In the genomic region with DNA sequence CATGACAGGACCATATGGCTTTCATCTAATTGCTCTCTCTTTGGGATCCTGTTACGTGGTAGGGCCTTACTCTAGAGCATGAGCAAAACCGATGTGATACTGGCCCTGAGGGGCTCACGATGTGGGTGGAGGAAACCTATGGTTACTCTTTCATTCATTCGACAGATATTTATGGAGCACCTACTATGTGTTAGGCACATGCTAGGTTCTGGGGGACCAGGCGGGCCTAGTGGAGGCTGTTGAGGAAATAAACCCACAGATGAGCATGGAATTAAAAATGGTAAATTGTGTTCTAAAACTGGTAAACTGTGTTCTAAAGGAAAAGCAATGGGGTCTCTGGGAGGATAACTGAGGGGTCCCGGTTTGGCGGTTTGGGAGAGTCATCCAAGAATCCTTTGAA, we compare ENCODE assay signal across 1 cellular context.
TF ChIP-seq lines count a peak whose summit lies in the region.

No MANE protein-coding gene starts in this region.

TF ChIP-seq in GM23338, 12 proteins besides CTCF, POLR2A, EP300 and RAD21:
- TF ChIP-seq, protein P1, sequence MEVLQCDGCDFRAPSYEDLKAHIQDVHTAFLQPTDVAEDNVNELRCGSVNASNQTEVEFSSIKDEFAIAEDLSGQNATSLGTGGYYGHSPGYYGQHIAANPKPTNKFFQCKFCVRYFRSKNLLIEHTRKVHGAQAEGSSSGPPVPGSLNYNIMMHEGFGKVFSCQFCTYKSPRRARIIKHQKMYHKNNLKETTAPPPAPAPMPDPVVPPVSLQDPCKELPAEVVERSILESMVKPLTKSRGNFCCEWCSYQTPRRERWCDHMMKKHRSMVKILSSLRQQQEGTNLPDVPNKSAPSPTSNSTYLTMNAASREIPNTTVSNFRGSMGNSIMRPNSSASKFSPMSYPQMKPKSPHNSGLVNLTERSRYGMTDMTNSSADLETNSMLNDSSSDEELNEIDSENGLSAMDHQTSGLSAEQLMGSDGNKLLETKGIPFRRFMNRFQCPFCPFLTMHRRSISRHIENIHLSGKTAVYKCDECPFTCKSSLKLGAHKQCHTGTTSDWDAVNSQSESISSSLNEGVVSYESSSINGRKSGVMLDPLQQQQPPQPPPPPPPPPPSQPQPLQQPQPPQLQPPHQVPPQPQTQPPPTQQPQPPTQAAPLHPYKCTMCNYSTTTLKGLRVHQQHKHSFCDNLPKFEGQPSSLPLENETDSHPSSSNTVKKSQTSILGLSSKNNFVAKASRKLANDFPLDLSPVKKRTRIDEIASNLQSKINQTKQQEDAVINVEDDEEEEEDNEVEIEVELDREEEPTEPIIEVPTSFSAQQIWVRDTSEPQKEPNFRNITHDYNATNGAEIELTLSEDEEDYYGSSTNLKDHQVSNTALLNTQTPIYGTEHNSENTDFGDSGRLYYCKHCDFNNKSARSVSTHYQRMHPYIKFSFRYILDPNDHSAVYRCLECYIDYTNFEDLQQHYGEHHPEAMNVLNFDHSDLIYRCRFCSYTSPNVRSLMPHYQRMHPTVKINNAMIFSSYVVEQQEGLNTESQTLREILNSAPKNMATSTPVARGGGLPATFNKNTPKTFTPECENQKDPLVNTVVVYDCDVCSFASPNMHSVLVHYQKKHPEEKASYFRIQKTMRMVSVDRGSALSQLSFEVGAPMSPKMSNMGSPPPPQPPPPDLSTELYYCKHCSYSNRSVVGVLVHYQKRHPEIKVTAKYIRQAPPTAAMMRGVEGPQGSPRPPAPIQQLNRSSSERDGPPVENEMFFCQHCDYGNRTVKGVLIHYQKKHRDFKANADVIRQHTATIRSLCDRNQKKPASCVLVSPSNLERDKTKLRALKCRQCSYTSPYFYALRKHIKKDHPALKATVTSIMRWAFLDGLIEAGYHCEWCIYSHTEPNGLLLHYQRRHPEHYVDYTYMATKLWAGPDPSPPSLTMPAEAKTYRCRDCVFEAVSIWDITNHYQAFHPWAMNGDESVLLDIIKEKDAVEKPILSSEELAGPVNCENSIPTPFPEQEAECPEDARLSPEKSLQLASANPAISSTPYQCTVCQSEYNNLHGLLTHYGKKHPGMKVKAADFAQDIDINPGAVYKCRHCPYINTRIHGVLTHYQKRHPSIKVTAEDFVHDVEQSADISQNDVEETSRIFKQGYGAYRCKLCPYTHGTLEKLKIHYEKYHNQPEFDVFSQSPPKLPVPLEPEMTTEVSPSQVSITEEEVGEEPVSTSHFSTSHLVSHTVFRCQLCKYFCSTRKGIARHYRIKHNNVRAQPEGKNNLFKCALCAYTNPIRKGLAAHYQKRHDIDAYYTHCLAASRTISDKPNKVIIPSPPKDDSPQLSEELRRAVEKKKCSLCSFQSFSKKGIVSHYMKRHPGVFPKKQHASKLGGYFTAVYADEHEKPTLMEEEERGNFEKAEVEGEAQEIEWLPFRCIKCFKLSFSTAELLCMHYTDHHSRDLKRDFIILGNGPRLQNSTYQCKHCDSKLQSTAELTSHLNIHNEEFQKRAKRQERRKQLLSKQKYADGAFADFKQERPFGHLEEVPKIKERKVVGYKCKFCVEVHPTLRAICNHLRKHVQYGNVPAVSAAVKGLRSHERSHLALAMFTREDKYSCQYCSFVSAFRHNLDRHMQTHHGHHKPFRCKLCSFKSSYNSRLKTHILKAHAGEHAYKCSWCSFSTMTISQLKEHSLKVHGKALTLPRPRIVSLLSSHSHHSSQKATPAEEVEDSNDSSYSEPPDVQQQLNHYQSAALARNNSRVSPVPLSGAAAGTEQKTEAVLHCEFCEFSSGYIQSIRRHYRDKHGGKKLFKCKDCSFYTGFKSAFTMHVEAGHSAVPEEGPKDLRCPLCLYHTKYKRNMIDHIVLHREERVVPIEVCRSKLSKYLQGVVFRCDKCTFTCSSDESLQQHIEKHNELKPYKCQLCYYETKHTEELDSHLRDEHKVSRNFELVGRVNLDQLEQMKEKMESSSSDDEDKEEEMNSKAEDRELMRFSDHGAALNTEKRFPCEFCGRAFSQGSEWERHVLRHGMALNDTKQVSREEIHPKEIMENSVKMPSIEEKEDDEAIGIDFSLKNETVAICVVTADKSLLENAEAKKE (CRISPR knock-in tag; IDR thresholded peaks at IDR 0.05), result no peak
- TF ChIP-seq EZH2 (IDR thresholded peaks at IDR 0.05; ENCODE audit: low read depth, unreplicated experiment) (no peak), POLR2AphosphoS5 (IDR thresholded peaks at IDR 0.05; ENCODE audit: low read depth) (no peak), STAT1 (IDR thresholded peaks at IDR 0.05; ENCODE audit: unreplicated experiment) (no peak), ZNF114 (CRISPR knock-in tag; IDR thresholded peaks at IDR 0.05) (no peak), CREB1 (CRISPR knock-in tag; IDR thresholded peaks at IDR 0.05; ENCODE audit: low read depth) (no peak), EZH2phosphoT487 (IDR thresholded peaks at IDR 0.05; ENCODE audit: unreplicated experiment) (no peak), JUNB (IDR thresholded peaks at IDR 0.05; ENCODE audit: unreplicated experiment) (no peak), ZNF331 (CRISPR knock-in tag; IDR thresholded peaks at IDR 0.05; ENCODE audit: low read depth) (no peak)
- TF ChIP-seq, protein P2, sequence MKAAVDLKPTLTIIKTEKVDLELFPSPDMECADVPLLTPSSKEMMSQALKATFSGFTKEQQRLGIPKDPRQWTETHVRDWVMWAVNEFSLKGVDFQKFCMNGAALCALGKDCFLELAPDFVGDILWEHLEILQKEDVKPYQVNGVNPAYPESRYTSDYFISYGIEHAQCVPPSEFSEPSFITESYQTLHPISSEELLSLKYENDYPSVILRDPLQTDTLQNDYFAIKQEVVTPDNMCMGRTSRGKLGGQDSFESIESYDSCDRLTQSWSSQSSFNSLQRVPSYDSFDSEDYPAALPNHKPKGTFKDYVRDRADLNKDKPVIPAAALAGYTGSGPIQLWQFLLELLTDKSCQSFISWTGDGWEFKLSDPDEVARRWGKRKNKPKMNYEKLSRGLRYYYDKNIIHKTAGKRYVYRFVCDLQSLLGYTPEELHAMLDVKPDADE (IDR thresholded peaks at IDR 0.05), result no peak
- TF ChIP-seq, protein P3, sequence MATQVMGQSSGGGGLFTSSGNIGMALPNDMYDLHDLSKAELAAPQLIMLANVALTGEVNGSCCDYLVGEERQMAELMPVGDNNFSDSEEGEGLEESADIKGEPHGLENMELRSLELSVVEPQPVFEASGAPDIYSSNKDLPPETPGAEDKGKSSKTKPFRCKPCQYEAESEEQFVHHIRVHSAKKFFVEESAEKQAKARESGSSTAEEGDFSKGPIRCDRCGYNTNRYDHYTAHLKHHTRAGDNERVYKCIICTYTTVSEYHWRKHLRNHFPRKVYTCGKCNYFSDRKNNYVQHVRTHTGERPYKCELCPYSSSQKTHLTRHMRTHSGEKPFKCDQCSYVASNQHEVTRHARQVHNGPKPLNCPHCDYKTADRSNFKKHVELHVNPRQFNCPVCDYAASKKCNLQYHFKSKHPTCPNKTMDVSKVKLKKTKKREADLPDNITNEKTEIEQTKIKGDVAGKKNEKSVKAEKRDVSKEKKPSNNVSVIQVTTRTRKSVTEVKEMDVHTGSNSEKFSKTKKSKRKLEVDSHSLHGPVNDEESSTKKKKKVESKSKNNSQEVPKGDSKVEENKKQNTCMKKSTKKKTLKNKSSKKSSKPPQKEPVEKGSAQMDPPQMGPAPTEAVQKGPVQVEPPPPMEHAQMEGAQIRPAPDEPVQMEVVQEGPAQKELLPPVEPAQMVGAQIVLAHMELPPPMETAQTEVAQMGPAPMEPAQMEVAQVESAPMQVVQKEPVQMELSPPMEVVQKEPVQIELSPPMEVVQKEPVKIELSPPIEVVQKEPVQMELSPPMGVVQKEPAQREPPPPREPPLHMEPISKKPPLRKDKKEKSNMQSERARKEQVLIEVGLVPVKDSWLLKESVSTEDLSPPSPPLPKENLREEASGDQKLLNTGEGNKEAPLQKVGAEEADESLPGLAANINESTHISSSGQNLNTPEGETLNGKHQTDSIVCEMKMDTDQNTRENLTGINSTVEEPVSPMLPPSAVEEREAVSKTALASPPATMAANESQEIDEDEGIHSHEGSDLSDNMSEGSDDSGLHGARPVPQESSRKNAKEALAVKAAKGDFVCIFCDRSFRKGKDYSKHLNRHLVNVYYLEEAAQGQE (IDR thresholded peaks at IDR 0.05; ENCODE audit: unreplicated experiment), result no peak
